ENCODE assay signal across 1 cellular context in genomic region chr1:12174789-12175455, GRCh38.
TF ChIP-seq lines count a peak whose summit lies in the region.

No MANE protein-coding gene starts in this region.

TF ChIP-seq in H1, 55 proteins besides CTCF, POLR2A, EP300 and RAD21:
- TF ChIP-seq KDM4A (IDR thresholded peaks at IDR 0.05; ENCODE audit: low read depth, low read length, severe bottlenecking) (no peak), USF2 (IDR thresholded peaks at IDR 0.05; ENCODE audit: low read length) (no peak), POU5F1 (IDR thresholded peaks at IDR 0.05; ENCODE audit: low read depth, low read length) (no peak), PHF8 (conservative IDR thresholded peaks at IDR 0.05; ENCODE audit: low read depth, low read length) (no peak), TAF1 (IDR thresholded peaks at IDR 0.05; ENCODE audit: low read depth, low read length) (no peak)
